ENCODE assay signal across 10 cellular contexts in genomic region chr15:79430901-79431635, GRCh38. TPM values are rescaled to one million over a fixed set of nuclear protein-coding genes. Genes with fewer than 3 reads are reported as not detected.
DNase-seq lines count a peak whose midpoint lies in the region; ATAC-seq and TF ChIP-seq lines count a peak whose summit lies in the region.
"Had no signal": no experiment of that assay in that cellular context is flagged by ENCODE, and none has a peak within 500 bp of the region (broad histone marks: within the 10 kb centered on the region; RNA-seq: fewer than 3 reads in every experiment).

No MANE protein-coding gene starts in this region.

- H3K4me1 ChIP-seq in ES-I3 (ENCODE audit: insufficient read depth, low read length) (peaks cover 12% of the 10 kb centered on the region), prostate gland (replicated peaks) (no peaks in the 10 kb centered on the region)

- peaks cover 87% of the 10 kb centered on the region for H3K27me3 Mint-ChIP-seq in T-helper 17 cell
- H3K27me3 Mint-ChIP-seq in CD4-positive, alpha-beta T cell: peaks cover 79% of the 10 kb centered on the region

- no peaks in the 10 kb centered on the region for H3K36me3 ChIP-seq in ES-I3 (ENCODE audit: insufficient read depth, low read length)
- H3K36me3 ChIP-seq in prostate gland: no peaks in the 10 kb centered on the region

- no peaks in the 10 kb centered on the region for H3K27me3 ChIP-seq in prostate gland (replicated peaks; ENCODE audit: insufficient read depth)
- peaks cover 53% of the 10 kb centered on the region for H3K27me3 ChIP-seq in CD4-positive, alpha-beta T cell (ENCODE audit: control insufficient read depth, insufficient read depth, low read length)

- POLR2A ChIA-PET in CD4-positive, alpha-beta T cell (lab: Charles Lee): interaction anchor here (0.6 kb wide), 1 partner anchor 404 kb away, joined by 4 read pairs; no protein-coding TSS in a partner anchor

- peak overlapping the region; percentile 61; the same call in 1 of the 2 replicates for H3K9ac ChIP-seq in ES-I3 (ENCODE audit: low read depth, low read length)

- H3K9me3 Mint-ChIP-seq in CD4-positive, alpha-beta T cell: no peaks in the 10 kb centered on the region
- H3K9me3 Mint-ChIP-seq: activated T-cell treated with anti-CD3 and anti-CD28 coated beads, Interleukin-2, amount 50 U/mL, for 24 hours had no signal

- no peak overlapping the region for H3K27ac Mint-ChIP-seq in T-helper 17 cell
- H3K27ac Mint-ChIP-seq in CD4-positive, alpha-beta T cell: no peak overlapping the region
- H3K27ac Mint-ChIP-seq: activated T-cell treated with anti-CD3 and anti-CD28 coated beads, Interleukin-2, amount 50 U/mL, for 24 hours had no signal

- CTCF ChIA-PET in CD4-positive, alpha-beta T cell (lab: Charles Lee): no interaction called here

- peak overlapping the region; percentile 44 for H3K4me3 ChIP-seq in fibroblast of pulmonary artery (replicated peaks; ENCODE audit: low read depth, low read length)
- peak overlapping the region; percentile 36 to 40 for H3K4me3 ChIP-seq in prostate gland
- H3K4me3 ChIP-seq: PC-9 had no signal

- ATAC-seq in T-helper 17 cell: no peak
- ATAC-seq in CD4-positive, alpha-beta T cell (ENCODE audit: poor library complexity): no peak
- no peak for ATAC-seq in HG03432 (IDR thresholded peaks at IDR 0.05; ENCODE audit: unreplicated experiment)

- H3K27ac ChIP-seq in prostate gland: no peak overlapping the region
- no peak overlapping the region for H3K27ac ChIP-seq in CD4-positive, alpha-beta T cell (ENCODE audit: low read depth, low read length)
- H3K27ac ChIP-seq: PC-9 had no signal

- no peaks in the 10 kb centered on the region for H3K9me3 ChIP-seq in ES-I3 (ENCODE audit: control insufficient read depth, insufficient read depth, low read length)
- H3K9me3 ChIP-seq in T-helper 17 cell (ENCODE audit: control insufficient read depth, low read length, poor library complexity, severe bottlenecking): no peaks in the 10 kb centered on the region
- H3K9me3 ChIP-seq in prostate gland: no peaks in the 10 kb centered on the region
- H3K9me3 ChIP-seq in CD4-positive, alpha-beta T cell (ENCODE audit: control insufficient read depth, low read length): no peaks in the 10 kb centered on the region

- peaks cover 11% of the 10 kb centered on the region for H3K4me1 Mint-ChIP-seq in T-helper 17 cell
- peaks cover 4% of the 10 kb centered on the region for H3K4me1 Mint-ChIP-seq in CD4-positive, alpha-beta T cell (ENCODE audit: low read depth)

- 10% methylated on average over 14 of the region's 14 CpGs for WGBS in prostate gland

- intact Hi-C loops in prostate gland (cut with DNase I): no loop called here
- intact Hi-C loops in CD4-positive, alpha-beta T cell (cut with DNase I, micrococcal nuclease): no loop called here

- TF ChIP-seq CTCF in fibroblast of pulmonary artery (IDR thresholded peaks at IDR 0.05; ENCODE audit: low read length, missing control alignments) (no peak), prostate gland (IDR thresholded peaks at IDR 0.05) (no peak)
- no peak for TF ChIP-seq CTCF in CD4-positive, alpha-beta T cell (IDR thresholded peaks at IDR 0.05)

- DNase-seq in T-helper 17 cell (no peak), fibroblast of pulmonary artery (ENCODE audit: low read depth) (no peak), prostate gland (ENCODE audit: low spot score) (no peak), Ammon's horn (ENCODE audit: low spot score) (no peak), UCSD-AML1 (lab: John Stamatoyannopoulos, UW; ENCODE audit: unreplicated experiment) (no peak)
- no peak for DNase-seq in CD4-positive, alpha-beta T cell
- DNase-seq: activated T-cell treated with anti-CD3 and anti-CD28 coated beads, Interleukin-2, amount 50 U/mL, for 24 hours had no signal

- TF ChIP-seq POLR2A in prostate gland (IDR thresholded peaks at IDR 0.05): no peak

- H3K36me3 Mint-ChIP-seq in T-helper 17 cell (ENCODE audit: low read depth): peaks cover 6% of the 10 kb centered on the region
- H3K36me3 Mint-ChIP-seq in CD4-positive, alpha-beta T cell (ENCODE audit: low read depth): no peaks in the 10 kb centered on the region

- peak overlapping the region; percentile 31 for H3K4me3 Mint-ChIP-seq in T-helper 17 cell
- H3K4me3 Mint-ChIP-seq in CD4-positive, alpha-beta T cell: no peak overlapping the region
- H3K4me3 Mint-ChIP-seq: activated T-cell treated with anti-CD3 and anti-CD28 coated beads, Interleukin-2, amount 50 U/mL, for 24 hours had no signal

RNA-seq across cellular contexts. Expression of gene MINAR1, which starts 1.1 kb away (rescaled TPM):
- total RNA-seq in T-helper 17 cell (under 1 TPM; 0.37 to 0.40 TPM), prostate gland (under 1 TPM; 0.32 to 0.57 TPM)
- under 1 TPM; 0.11 to 0.14 TPM for total RNA-seq in CD4-positive, alpha-beta T cell
